Comparison of ENCODE assay signal across 8 cellular contexts in genomic region chr1:33350611-33351280, GRCh38. TPM values are rescaled to one million over a fixed set of nuclear protein-coding genes. Genes with fewer than 3 reads are reported as not detected.
A peak's percentile ranks its signal among the peaks of the same experiment; 100 is the strongest.
DNase-seq lines count a peak whose midpoint lies in the region; ATAC-seq, FAIRE-seq and TF ChIP-seq lines count a peak whose summit lies in the region.

No MANE protein-coding gene starts in this region.

- TF ChIP-seq CTCF in heart left ventricle (IDR thresholded peaks at IDR 0.05) (no peak), astrocyte (IDR thresholded peaks at IDR 0.05; ENCODE audit: insufficient read depth, low read depth, low read length) (no peak), lung (IDR thresholded peaks at IDR 0.05; ENCODE audit: control extremely low read depth, extremely low read depth) (no peak), uterus (IDR thresholded peaks at IDR 0.05) (no peak)

- H3K4me2 ChIP-seq in astrocyte (ENCODE audit: low read length) = peak overlapping the region; percentile 99

- H3K27me3 ChIP-seq in heart left ventricle (no peaks in the 10 kb centered on the region), astrocyte (ENCODE audit: insufficient read depth, low read length) (no peaks in the 10 kb centered on the region), lung (ENCODE audit: control insufficient read depth, insufficient read depth) (no peaks in the 10 kb centered on the region), uterus (no peaks in the 10 kb centered on the region)

- 41 to 57% (median 55%) methylated on average over 6 of the region's 6 CpGs for WGBS in heart left ventricle, 4 donors
- WGBS in lung, 2 donors = 31 to 39% methylated on average over 6 of the region's 6 CpGs

- H3K36me3 ChIP-seq in heart left ventricle (peaks cover 0 to 20% (median 8%) of the 10 kb centered on the region in 9 donors), astrocyte (ENCODE audit: insufficient read depth, low read length) (no peaks in the 10 kb centered on the region), lung (ENCODE audit: control insufficient read depth in 2 of 2, insufficient read depth in 2 of 2, low read length in 2 of 2) (peaks cover 0 to 4% of the 10 kb centered on the region in 2 donors), uterus (no peaks in the 10 kb centered on the region)

- no peak for TF ChIP-seq POLR2A in heart left ventricle (IDR thresholded peaks at IDR 0.05)
- no peak for TF ChIP-seq POLR2A in uterus (IDR thresholded peaks at IDR 0.05)

- H3K27ac ChIP-seq in heart left ventricle (peak overlapping the region in 11 of 12 donors; percentile 86 to 100 (median 90)), astrocyte (ENCODE audit: low read depth, low read length) (peak overlapping the region; percentile 69), lung (ENCODE audit: low read depth in 1 of 2, low read length in 1 of 2) (peak overlapping the region; percentile 71 to 82), uterus (peak overlapping the region; percentile 75 to 99)

- peaks cover 37% of the 10 kb centered on the region for H3K79me2 ChIP-seq in astrocyte (ENCODE audit: insufficient read depth, low read length)

- H3K4me3 ChIP-seq in heart left ventricle = peak overlapping the region; percentile 23 to 99 (median 62)
- peak overlapping the region; percentile 64 for H3K4me3 ChIP-seq in astrocyte (ENCODE audit: insufficient read depth, low read depth, low read length)
- H3K4me3 ChIP-seq in lung = peak overlapping the region; percentile 55
- H3K4me3 ChIP-seq in uterus = peak overlapping the region; percentile 48 to 76

- H3K9me3 Mint-ChIP-seq in astrocyte (ENCODE audit: unreplicated experiment) = no peaks in the 10 kb centered on the region

- peaks cover 6% of the 10 kb centered on the region for H3K27me3 Mint-ChIP-seq in astrocyte (ENCODE audit: low read depth, unreplicated experiment)

- peak overlapping the region; percentile 68 for H3K27ac Mint-ChIP-seq in astrocyte (ENCODE audit: unreplicated experiment)

- no peak for DNase-seq in heart left ventricle
- no peak for DNase-seq in left cardiac atrium
- DNase-seq in astrocyte (ENCODE audit: low read depth) = no peak
- DNase-seq in lung (ENCODE audit: low spot score) = no peak
- no peak for DNase-seq in uterus
- DNase-seq in cerebellar nuclear complex (lab: John Stamatoyannopoulos, UW) = no peak
- no peak for DNase-seq in SKM-1 treated with dmso at 0.1 percent for 144 hours (lab: John Stamatoyannopoulos, UW; ENCODE audit: unreplicated experiment)

- no peaks in the 10 kb centered on the region for H3K9me3 ChIP-seq in heart left ventricle
- no peaks in the 10 kb centered on the region for H3K9me3 ChIP-seq in astrocyte (ENCODE audit: insufficient read depth, low read depth, low read length)
- H3K9me3 ChIP-seq in lung (ENCODE audit: control insufficient read depth in 2 of 2, insufficient read depth in 1 of 2, low read length in 1 of 2) = peaks cover 0 to 2% of the 10 kb centered on the region in 2 donors
- H3K9me3 ChIP-seq in uterus = no peaks in the 10 kb centered on the region

- H4K20me1 ChIP-seq in astrocyte (ENCODE audit: insufficient read depth, low read length) = peaks cover 25% of the 10 kb centered on the region

- H2AFZ ChIP-seq in astrocyte (ENCODE audit: low read depth, low read length) = peak overlapping the region; percentile 91

- intact Hi-C loops in heart left ventricle (cut with DNase I) (loop anchor here in 1 of 10 donors (2.0 kb wide), 1 partner anchor 14 kb away; no protein-coding TSS in a partner anchor), left cardiac atrium (cut with DNase I) (no loop called here), uterus (cut with DNase I; ENCODE audit: low total_unique reads) (no loop called here)

- peak overlapping the region; percentile 86 for H3K4me3 Mint-ChIP-seq in astrocyte (ENCODE audit: unreplicated experiment)

- H3K4me1 ChIP-seq in heart left ventricle (peaks cover under 1 to 43% (median 33%) of the 10 kb centered on the region in 12 donors), astrocyte (ENCODE audit: insufficient read depth, low read length) (peaks cover 27% of the 10 kb centered on the region), lung (ENCODE audit: control insufficient read depth in 2 of 2, insufficient read depth in 2 of 2, low read length in 2 of 2) (peaks cover 4% of the 10 kb centered on the region in 2 donors), uterus (peaks cover 0 to 6% of the 10 kb centered on the region in 2 donors)

- FAIRE-seq in astrocyte (lab: Jason Lieb, UNC) = no peak

- H3K36me3 Mint-ChIP-seq in astrocyte (ENCODE audit: low read depth, unreplicated experiment) = peaks cover 22% of the 10 kb centered on the region

- peak overlapping the region; percentile 84 for H3K9ac ChIP-seq in astrocyte (ENCODE audit: low read length)

- ATAC-seq in heart left ventricle = no peak
- ATAC-seq in left cardiac atrium = no peak
- ATAC-seq in lung (ENCODE audit: insufficient read depth, low FRiP score) = no peak
- no peak for ATAC-seq in GM19035 (IDR thresholded peaks at IDR 0.05; ENCODE audit: unreplicated experiment)

- peaks cover 25% of the 10 kb centered on the region for H3K4me1 Mint-ChIP-seq in astrocyte (ENCODE audit: low read depth, unreplicated experiment)

RNA-seq across cellular contexts. Expression of gene A3GALT2, which starts 29.8 kb away (rescaled TPM):
- total RNA-seq in heart left ventricle (under 1 TPM in 1 of 9 donors, not detected in 8; 0.40 TPM), left cardiac atrium (under 1 TPM in 1 of 2 donors, not detected in 1; 0.24 TPM), astrocyte (not detected in 2 replicates), lung (under 1 TPM in 1 of 2 donors, not detected in 1; 0.28 TPM), uterus (under 1 TPM in 1 of 4 donors, not detected in 3; 0.58 TPM)
- polyA plus RNA-seq in heart left ventricle (not detected), lung (under 1 TPM in 1 of 2 donors, not detected in 1; 0.07 TPM)
